8 cellular contexts compared by ENCODE assay signal in the genomic region with DNA sequence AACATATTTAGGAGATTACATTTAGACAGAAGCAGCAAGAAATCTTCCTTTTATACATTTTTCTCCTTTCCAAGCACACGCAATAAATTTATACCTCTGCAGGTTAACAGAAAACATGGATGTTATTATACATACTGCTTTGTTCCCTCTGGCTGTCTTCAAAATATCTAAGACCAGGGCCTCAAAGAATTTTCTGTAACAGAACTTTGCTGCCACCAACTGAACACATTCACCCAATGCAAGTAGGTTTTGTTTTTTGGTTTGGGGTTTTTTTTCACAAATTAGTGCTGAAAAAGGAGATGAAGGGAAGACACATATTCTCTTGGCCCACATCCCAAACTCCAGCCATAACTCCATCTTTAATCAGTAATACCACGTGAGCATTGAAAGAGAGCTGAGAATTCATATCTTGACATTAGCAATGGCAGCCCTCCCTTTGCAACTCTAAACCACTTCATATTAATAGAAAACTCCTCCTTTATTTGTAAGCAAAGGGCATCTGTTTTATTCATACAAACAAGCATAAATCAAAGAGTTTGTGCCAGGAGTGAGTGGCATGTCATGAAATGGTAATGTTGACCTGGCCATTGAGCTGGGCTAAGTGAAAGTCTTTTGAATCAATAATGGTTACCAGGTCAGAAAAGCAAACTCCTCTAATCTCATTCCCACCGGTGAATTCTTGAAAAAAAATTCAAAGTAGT.
DNase-seq lines count a peak whose midpoint lies in the region; ATAC-seq and TF ChIP-seq lines count a peak whose summit lies in the region.

No MANE protein-coding gene starts in this region.

- intact Hi-C loops in dorsolateral prefrontal cortex (cut with DNase I), result no loop called here

- H3K36me3 ChIP-seq in gastroesophageal sphincter, result no peaks in the 10 kb centered on the region

- no peak for ATAC-seq in gastroesophageal sphincter

- TF ChIP-seq EP300 in gastroesophageal sphincter (IDR thresholded peaks at IDR 0.05), result no peak

- no peak for TF ChIP-seq POLR2A in gastroesophageal sphincter (IDR thresholded peaks at IDR 0.05)

- no peaks in the 10 kb centered on the region for H3K9me3 ChIP-seq in gastroesophageal sphincter

- 28 to 43% methylated on average over 3 of the region's 3 CpGs for WGBS in gastroesophageal sphincter (ENCODE audit: low coverage in 1 of 2), 2 donors

- DNase-seq in DMS 273 (lab: John Stamatoyannopoulos, UW; ENCODE audit: unreplicated experiment) (peak; percentile 54), DMS 273 treated with DMSO at 0.1 percent for 48 hours (lab: John Stamatoyannopoulos, UW) (no peak), NCI-H446 treated with DMSO at 0.1 percent for 48 hours (lab: John Stamatoyannopoulos, UW) (peak; percentile 72), dorsolateral prefrontal cortex (no peak), putamen (ENCODE audit: low spot score) (peak; percentile 7), LoVo (ENCODE audit: low spot score) (no peak)
- DNase-seq in central memory CD4-positive, alpha-beta T cell, result no peak

- H3K27me3 ChIP-seq in dorsolateral prefrontal cortex (no peaks in the 10 kb centered on the region), gastroesophageal sphincter (no peaks in the 10 kb centered on the region)

- no peak overlapping the region for H3K4me3 ChIP-seq in dorsolateral prefrontal cortex
- H3K4me3 ChIP-seq in gastroesophageal sphincter, result no peak overlapping the region

- TF ChIP-seq CTCF in dorsolateral prefrontal cortex (IDR thresholded peaks at IDR 0.05 in 54 of 56, conservative IDR thresholded peaks at IDR 0.05 in 2 of 56; ENCODE audit: low read depth in 1 of 56, partially characterized antibody in 56 of 56) (peak in 51 of 56 donors; percentile 22 to 68 (median 46)), gastroesophageal sphincter (IDR thresholded peaks at IDR 0.05) (no peak)

- H3K4me1 ChIP-seq in gastroesophageal sphincter, result no peaks in the 10 kb centered on the region

- H3K27ac ChIP-seq in dorsolateral prefrontal cortex (no peak overlapping the region), gastroesophageal sphincter (no peak overlapping the region)

Comparison
In these comparisons a context has a peak if more than half of its experiments do, and no peak if none do; other contexts are left out.
1. DNase-seq: peak in DMS 273 (single experiment), NCI-H446 treated with DMSO at 0.1 percent for 48 hours (single experiment) and putamen (single experiment); none in DMS 273 treated with DMSO at 0.1 percent for 48 hours (single experiment), dorsolateral prefrontal cortex (0 of 10), central memory CD4-positive, alpha-beta T cell (single experiment) and LoVo (single experiment).
2. CTCF ChIP-seq: peak in dorsolateral prefrontal cortex (51 of 56); none in gastroesophageal sphincter (0 of 4).